In genomic region chr10:44977287-44978212, GRCh38 we compare ENCODE assay signal across 1 cellular context.
A peak's percentile ranks its signal among the peaks of the same experiment; 100 is the strongest.
TF ChIP-seq lines count a peak whose summit lies in the region.

No MANE protein-coding gene starts in this region.

TF ChIP-seq in HepG2, 621 proteins besides CTCF, POLR2A, EP300 and RAD21 (continued from another document and continues in another):
- TF ChIP-seq ZBED4 (CRISPR knock-in tag; IDR thresholded peaks at IDR 0.05; ENCODE audit: borderline replicate concordance), result no peak
- no peak for TF ChIP-seq ZNF333 (CRISPR knock-in tag; IDR thresholded peaks at IDR 0.05; ENCODE audit: borderline replicate concordance)
- no peak for TF ChIP-seq ZNF639 (CRISPR knock-in tag; conservative IDR thresholded peaks at IDR 0.05)
- TF ChIP-seq THAP7 (CRISPR knock-in tag; IDR thresholded peaks at IDR 0.05), result peak; percentile 72; the same call in 1 of the 2 replicates
- no peak for TF ChIP-seq ZNF431 (CRISPR knock-in tag; IDR thresholded peaks at IDR 0.05; ENCODE audit: borderline replicate concordance, low read depth)
- no peak for TF ChIP-seq ZNF101 (CRISPR knock-in tag; IDR thresholded peaks at IDR 0.05; ENCODE audit: borderline replicate concordance, low read depth)
- no peak for TF ChIP-seq DNMT1 (CRISPR knock-in tag; IDR thresholded peaks at IDR 0.05)
- no peak for TF ChIP-seq FOXA1 (IDR thresholded peaks at IDR 0.05)
- TF ChIP-seq FOXA1 (CRISPR knock-in tag; IDR thresholded peaks at IDR 0.05), result no peak
- 0 out of 2 replicates have a peak, but pooled peaks have one; percentile 35 for TF ChIP-seq LBX2 (CRISPR knock-in tag; IDR thresholded peaks at IDR 0.05; ENCODE audit: borderline replicate concordance)
- no peak for TF ChIP-seq ZKSCAN8 (CRISPR knock-in tag; IDR thresholded peaks at IDR 0.05; ENCODE audit: borderline replicate concordance)
- no peak for TF ChIP-seq GMEB1 (CRISPR knock-in tag; IDR thresholded peaks at IDR 0.05; ENCODE audit: borderline replicate concordance)
- TF ChIP-seq ATM (IDR thresholded peaks at IDR 0.05; ENCODE audit: borderline replicate concordance), result no peak
- TF ChIP-seq HES4 (CRISPR knock-in tag; IDR thresholded peaks at IDR 0.05; ENCODE audit: borderline replicate concordance), result no peak
- no peak for TF ChIP-seq CENPBD1 (CRISPR knock-in tag; IDR thresholded peaks at IDR 0.05; ENCODE audit: borderline replicate concordance, low read depth)
- TF ChIP-seq PAWR (CRISPR knock-in tag; IDR thresholded peaks at IDR 0.05; ENCODE audit: borderline replicate concordance), result no peak
- TF ChIP-seq NR3C1 (CRISPR knock-in tag; IDR thresholded peaks at IDR 0.05), result no peak
- no peak; the same call in 1 of the 2 replicates for TF ChIP-seq GATA4 (IDR thresholded peaks at IDR 0.05; ENCODE audit: borderline replicate concordance, low read depth)
- TF ChIP-seq GTF3A (CRISPR knock-in tag; conservative IDR thresholded peaks at IDR 0.05), result no peak
- TF ChIP-seq ZNF235 (CRISPR knock-in tag; IDR thresholded peaks at IDR 0.05; ENCODE audit: borderline replicate concordance), result no peak
- TF ChIP-seq ARNT (IDR thresholded peaks at IDR 0.05), result no peak
- peak; percentile 26 for TF ChIP-seq RARA (CRISPR knock-in tag; IDR thresholded peaks at IDR 0.05)
- no peak for TF ChIP-seq ZNF572 (CRISPR knock-in tag; IDR thresholded peaks at IDR 0.05)
- peak; percentile 28; the same call in 1 of the 2 replicates for TF ChIP-seq CSRNP1 (CRISPR knock-in tag; IDR thresholded peaks at IDR 0.05)
- TF ChIP-seq CHD2 (IDR thresholded peaks at IDR 0.05; ENCODE audit: low read depth, low read length), result no peak
- TF ChIP-seq SMAD3 (CRISPR knock-in tag; IDR thresholded peaks at IDR 0.05), result no peak
- peak; percentile 98 for TF ChIP-seq RBFOX2 (IDR thresholded peaks at IDR 0.05; ENCODE audit: low read depth, low read length)
- TF ChIP-seq ZSCAN20 (CRISPR knock-in tag; IDR thresholded peaks at IDR 0.05; ENCODE audit: borderline replicate concordance), result no peak
- TF ChIP-seq ZNF570 (CRISPR knock-in tag; IDR thresholded peaks at IDR 0.05; ENCODE audit: borderline replicate concordance), result no peak
- TF ChIP-seq ZNF33B (CRISPR knock-in tag; IDR thresholded peaks at IDR 0.05), result no peak
- no peak for TF ChIP-seq YEATS2 (CRISPR knock-in tag; IDR thresholded peaks at IDR 0.05; ENCODE audit: borderline replicate concordance)
- no peak for TF ChIP-seq BRD4 (CRISPR knock-in tag; IDR thresholded peaks at IDR 0.05)
- no peak for TF ChIP-seq BHLHE40 (IDR thresholded peaks at IDR 0.05; ENCODE audit: low read length)
- TF ChIP-seq ZBTB26 (CRISPR knock-in tag; IDR thresholded peaks at IDR 0.05; ENCODE audit: borderline replicate concordance), result no peak; the same call in 1 of the 2 replicates
- TF ChIP-seq ATF6 (CRISPR knock-in tag; conservative IDR thresholded peaks at IDR 0.05), result no peak; the same call in 1 of the 2 replicates
- no peak; the same call in 1 of the 2 replicates for TF ChIP-seq ZNF280D (CRISPR knock-in tag; IDR thresholded peaks at IDR 0.05)
- peak; percentile 74; the same call in 1 of the 2 replicates for TF ChIP-seq ETS1 (CRISPR knock-in tag; IDR thresholded peaks at IDR 0.05)
- no peak for TF ChIP-seq ZNF652 (CRISPR knock-in tag; IDR thresholded peaks at IDR 0.05; ENCODE audit: borderline replicate concordance, low read depth)
- no peak for TF ChIP-seq ISX (CRISPR knock-in tag; conservative IDR thresholded peaks at IDR 0.05)
- TF ChIP-seq ZNF44 (CRISPR knock-in tag; IDR thresholded peaks at IDR 0.05), result no peak
- no peak for TF ChIP-seq ZNF784 (CRISPR knock-in tag; IDR thresholded peaks at IDR 0.05; ENCODE audit: borderline replicate concordance)
- TF ChIP-seq ZNF274 (CRISPR knock-in tag; IDR thresholded peaks at IDR 0.05), result no peak; the same call in 1 of the 2 replicates
- no peak for TF ChIP-seq NKX3-1 (CRISPR knock-in tag; IDR thresholded peaks at IDR 0.05)
- TF ChIP-seq SMAD1 (CRISPR knock-in tag; IDR thresholded peaks at IDR 0.05; ENCODE audit: borderline replicate concordance, low read depth), result no peak
- no peak for TF ChIP-seq KMT2A (CRISPR knock-in tag; IDR thresholded peaks at IDR 0.05)
- 0 out of 2 replicates have a peak, but pooled peaks have one; percentile 37 for TF ChIP-seq REL (CRISPR knock-in tag; conservative IDR thresholded peaks at IDR 0.05)
